Comparison of ENCODE assay signal across 8 cellular contexts in the genomic region with DNA sequence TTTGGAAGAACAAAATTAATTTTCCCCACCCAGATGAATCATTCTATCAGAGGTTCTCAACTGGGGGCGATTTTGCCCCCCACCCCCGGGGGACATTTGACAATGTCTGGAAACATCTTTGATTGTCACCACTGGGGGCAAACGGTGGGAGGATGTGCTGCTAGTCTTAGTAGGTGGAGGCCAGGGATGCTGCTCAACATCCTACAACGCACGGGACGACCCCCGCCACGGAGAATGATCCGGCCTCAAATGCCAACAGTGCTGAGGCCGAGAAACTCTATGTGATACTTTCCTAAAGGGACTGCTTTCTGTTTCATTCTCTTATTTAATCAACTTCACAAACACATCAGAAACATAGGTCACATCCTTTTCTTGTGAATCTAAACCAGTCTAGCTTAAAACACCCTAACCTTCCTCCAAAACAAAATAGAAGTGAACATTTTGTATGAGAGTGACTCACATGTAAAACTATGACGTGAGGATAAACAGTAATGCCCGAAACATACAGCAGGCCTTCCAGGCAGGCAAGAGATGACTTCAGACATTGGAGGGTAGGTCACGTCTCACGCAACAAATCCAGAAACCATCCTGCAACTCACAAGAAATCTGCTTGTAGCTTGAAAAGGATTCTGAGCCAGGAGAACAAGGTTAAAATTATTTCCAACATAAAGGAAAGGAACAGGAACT. TPM values are rescaled to one million over a fixed set of nuclear protein-coding genes. Genes with fewer than 3 reads are reported as not detected.
DNase-seq lines count a peak whose midpoint lies in the region; ATAC-seq, FAIRE-seq and TF ChIP-seq lines count a peak whose summit lies in the region.

No MANE protein-coding gene starts in this region.

- ATAC-seq in CD4-positive, CD25-positive, alpha-beta regulatory T cell (ENCODE audit: low read depth in 2 of 2), result peak; percentile 48 to 55
- ATAC-seq in GM12878 (peak; percentile 8), GM19035 (IDR thresholded peaks at IDR 0.05; ENCODE audit: unreplicated experiment) (no peak), HG02642 (IDR thresholded peaks at IDR 0.05; ENCODE audit: poor library complexity, unreplicated experiment) (no peak), GM19397 (IDR thresholded peaks at IDR 0.05; ENCODE audit: unreplicated experiment) (no peak), GM18867 (IDR thresholded peaks at IDR 0.05; ENCODE audit: unreplicated experiment) (no peak)

- peak overlapping the region; percentile 16 for H3K27ac ChIP-seq in CD4-positive, CD25-positive, alpha-beta regulatory T cell (ENCODE audit: insufficient read depth, low read length, poor library complexity, severe bottlenecking)
- H3K27ac ChIP-seq in SJSA1, result peak overlapping the region; percentile 96
- no peak overlapping the region for H3K27ac ChIP-seq in GM12878 (ENCODE audit: control insufficient read depth, insufficient read depth)
- H3K27ac ChIP-seq in smooth muscle cell (ENCODE audit: low read depth), result peak overlapping the region; percentile 99

- in situ Hi-C loops in GM12878 (cut with MboI), result no loop called here

- H3F3A ChIP-seq in smooth muscle cell (ENCODE audit: low read depth), result peaks cover 33% of the 10 kb centered on the region

- H3K36me3 Mint-ChIP-seq in CD4-positive, CD25-positive, alpha-beta regulatory T cell, result no peaks in the 10 kb centered on the region

- no peak for TF ChIP-seq RAD21 in GM12878 (IDR thresholded peaks at IDR 0.05; ENCODE audit: insufficient read depth, low read depth, low read length)

- peak overlapping the region; percentile 89 to 99 (median 95) for H3K27ac Mint-ChIP-seq in CD4-positive, CD25-positive, alpha-beta regulatory T cell

- H3K36me3 ChIP-seq in CD4-positive, CD25-positive, alpha-beta regulatory T cell (ENCODE audit: control insufficient read depth, insufficient read depth, low read length), result no peaks in the 10 kb centered on the region
- H3K36me3 ChIP-seq in SJSA1, result no peaks in the 10 kb centered on the region
- no peaks in the 10 kb centered on the region for H3K36me3 ChIP-seq in GM12878 (ENCODE audit: control insufficient read depth in 2 of 2, insufficient read depth in 2 of 2, low read length in 1 of 2)
- peaks cover 4% of the 10 kb centered on the region for H3K36me3 ChIP-seq in smooth muscle cell (ENCODE audit: low read depth)

- POLR2A ChIA-PET in GM12878 (lab: Charles Lee), result interaction anchor here (0.6 kb wide), 1 partner anchor 533 kb away, joined by 3 read pairs; no protein-coding TSS in a partner anchor

- no peak overlapping the region for H2AFZ ChIP-seq in GM12878 (ENCODE audit: control insufficient read depth, low read depth, low read length)
- no peak overlapping the region for H2AFZ ChIP-seq in smooth muscle cell (ENCODE audit: low read depth)

- H3K4me1 Mint-ChIP-seq in CD4-positive, CD25-positive, alpha-beta regulatory T cell, result peaks cover 10 to 35% (median 28%) of the 10 kb centered on the region in 4 donors

- no peaks in the 10 kb centered on the region for H3K79me2 ChIP-seq in GM12878 (ENCODE audit: control insufficient read depth, insufficient read depth, low read length)
- peaks cover 33% of the 10 kb centered on the region for H3K79me2 ChIP-seq in smooth muscle cell (ENCODE audit: low read depth)

- RAD21 ChIA-PET in GM12878 (lab: Charles Lee; ENCODE audit: unreplicated experiment), result no interaction called here

- H3K9me3 ChIP-seq in CD4-positive, CD25-positive, alpha-beta regulatory T cell (ENCODE audit: control insufficient read depth in 2 of 2, low read length in 2 of 2), result no peaks in the 10 kb centered on the region
- H3K9me3 ChIP-seq in SJSA1 (replicated peaks) (no peaks in the 10 kb centered on the region), GM12878 (replicated peaks; ENCODE audit: control insufficient read depth, insufficient read depth, low read length) (peaks cover 6% of the 10 kb centered on the region; the same call in 2 of the 3 replicates), smooth muscle cell (replicated peaks; ENCODE audit: low read depth) (no peaks in the 10 kb centered on the region)

- TF ChIP-seq EP300 in GM12878 (IDR thresholded peaks at IDR 0.05; ENCODE audit: borderline replicate concordance in 1 of 2, control insufficient read depth in 1 of 2, low read depth in 2 of 2, low read length in 2 of 2), result no peak

- TF ChIP-seq CTCF in GM12878 (IDR thresholded peaks at IDR 0.05 in 2 of 3, conservative IDR thresholded peaks at IDR 0.05 in 1 of 3; ENCODE audit: control insufficient read depth in 2 of 3, extremely low read depth in 1 of 3, insufficient read depth in 1 of 3, low read depth in 3 of 3, low read length in 3 of 3) (no peak; a peak in 1 of 6 replicates), smooth muscle cell (IDR thresholded peaks at IDR 0.05; ENCODE audit: borderline replicate concordance, insufficient read depth, poor library complexity, severe bottlenecking) (no peak)

- 0 out of 2 replicates have a peak overlapping the region, but pooled peaks have one; percentile 29 for H3K4me2 ChIP-seq in GM12878 (ENCODE audit: control insufficient read depth, insufficient read depth)
- peak overlapping the region; percentile 66 for H3K4me2 ChIP-seq in smooth muscle cell

- H4K20me1 ChIP-seq in GM12878 (ENCODE audit: control insufficient read depth, insufficient read depth), result no peaks in the 10 kb centered on the region
- no peaks in the 10 kb centered on the region for H4K20me1 ChIP-seq in smooth muscle cell (ENCODE audit: low read depth)

- peak overlapping the region; percentile 83 to 94 (median 90) for H3K4me3 Mint-ChIP-seq in CD4-positive, CD25-positive, alpha-beta regulatory T cell

- no peak overlapping the region for H3K9ac ChIP-seq in GM12878 (ENCODE audit: control insufficient read depth, insufficient read depth, low read length)
- peak overlapping the region; percentile 95 for H3K9ac ChIP-seq in smooth muscle cell (ENCODE audit: low read depth)

- H3K4me3 ChIP-seq in CD4-positive, CD25-positive, alpha-beta regulatory T cell (ENCODE audit: low read depth, low read length), result peak overlapping the region; percentile 86
- H3K4me3 ChIP-seq in SJSA1 (peak overlapping the region; percentile 15), GM12878 (no peak overlapping the region), smooth muscle cell (no peak overlapping the region)

- FAIRE-seq in GM12878 (lab: Jason Lieb, UNC), result no peak

- CTCF ChIA-PET in GM12878 (lab: Yijun Ruan, JAX), result interaction anchor here (0.7 to 1.1 kb wide), 3 partner anchors 16 to 432 kb away, joined by 3 to 5 read pairs (median 4); no protein-coding TSS in a partner anchor

- intact Hi-C loops in GM12878 (cut with micrococcal nuclease; ENCODE audit: unreplicated experiment), result no loop called here

- SMC1A ChIA-PET in GM12878 (lab: Charles Lee; ENCODE audit: uncharacterized antibody, unreplicated experiment), result interaction anchor here (1.0 to 1.7 kb wide), 4 partner anchors 9 to 39 kb away, joined by 3 to 7 read pairs (median 4); no protein-coding TSS in a partner anchor

- H3K27me3 ChIP-seq in CD4-positive, CD25-positive, alpha-beta regulatory T cell (ENCODE audit: control insufficient read depth, insufficient read depth, low read length), result peaks cover 7% of the 10 kb centered on the region
- H3K27me3 ChIP-seq in SJSA1 (replicated peaks) (no peaks in the 10 kb centered on the region), GM12878 (replicated peaks in 1 of 2; ENCODE audit: control insufficient read depth in 2 of 2, insufficient read depth in 2 of 2, low read length in 1 of 2) (no peaks in the 10 kb centered on the region), smooth muscle cell (ENCODE audit: low read depth) (no peaks in the 10 kb centered on the region)

- peak in 2 of 3 donors; percentile 36 to 71 for DNase-seq in CD4-positive, CD25-positive, alpha-beta regulatory T cell
- DNase-seq in SJSA1 (ENCODE audit: low read depth in 1 of 2, low spot score in 2 of 2) (peak; percentile 87 to 96), GM12878 (ENCODE audit: low read depth, low spot score) (no peak), smooth muscle cell (lab: John Stamatoyannopoulos, UW; ENCODE audit: unreplicated experiment) (no peak)

- peaks cover 17% of the 10 kb centered on the region for H3K4me1 ChIP-seq in CD4-positive, CD25-positive, alpha-beta regulatory T cell (ENCODE audit: control insufficient read depth, insufficient read depth, low read length, poor library complexity, severe bottlenecking)
- H3K4me1 ChIP-seq in SJSA1 (replicated peaks) (peaks cover 62% of the 10 kb centered on the region), GM12878 (ENCODE audit: control insufficient read depth, insufficient read depth, low read length) (peaks cover 14% of the 10 kb centered on the region), smooth muscle cell (ENCODE audit: low read depth) (peaks cover 23% of the 10 kb centered on the region)

- WGBS in GM12878 (ENCODE audit: insufficient coverage, insufficient replicate concordance, low lambda C conversion rate, missing lambda C conversion rate), result 60% methylated on average over 14 of the region's 14 CpGs
- 40% methylated on average over 14 of the region's 14 CpGs for WGBS in smooth muscle cell (ENCODE audit: low lambda C conversion rate)

- H3K27me3 Mint-ChIP-seq in CD4-positive, CD25-positive, alpha-beta regulatory T cell, result peaks cover 52% of the 10 kb centered on the region

- TF ChIP-seq POLR2A in GM12878 (IDR thresholded peaks at IDR 0.05; ENCODE audit: low read depth, low read length), result no peak

- peaks cover 0 to 2% (median 0%) of the 10 kb centered on the region in 7 donors for H3K9me3 Mint-ChIP-seq in CD4-positive, CD25-positive, alpha-beta regulatory T cell

- no TSS peak for BruUV-seq in GM12878 (replicated peaks; lab: Mats Ljungman, UMichigan)

RNA-seq across cellular contexts. Expression of a gene that starts 37.2 kb away (rescaled TPM):
- 12.3 TPM for total RNA-seq in CD4-positive, CD25-positive, alpha-beta regulatory T cell
- polyA plus RNA-seq in CD4-positive, CD25-positive, alpha-beta regulatory T cell, result 1 to 10 TPM; 2.6 to 5.8 (median 4.4) TPM
- total RNA-seq in SJSA1 (2014; rRNA removed; shearing (Covaris generic)), result 44.4 and 48.2 TPM in 2 replicates
- total RNA-seq in GM12878 (2013; cell fraction: nucleolus; rRNA removed), result 2.2 and 2.7 TPM in 2 replicates
- 3.1 and 3.4 TPM in 2 replicates for total RNA-seq in GM12878 (2014; rRNA removed)
- 3.4 TPM in 2 replicates for total RNA-seq in GM12878 (2014; rRNA removed; fragmentation: Illumina TruSeq; extraction: Trizol)
- total RNA-seq in GM12878 (2021), result 8.6 and 10.1 TPM in 2 replicates
- polyA plus RNA-seq in GM12878 (2011; ENCODE audit: low read depth), result 1.5 TPM
- 2.7 and 4.7 TPM in 2 replicates for polyA plus RNA-seq in GM12878 (2011; rRNA removed)
- polyA plus RNA-seq in GM12878 (2011; cell fraction: cytosol; rRNA removed), result 3.7 TPM in 2 replicates
- 8.2 and 8.8 TPM in 2 replicates for polyA plus RNA-seq in GM12878 (2011; cell fraction: nucleus; rRNA removed)
- polyA plus RNA-seq in GM12878 (2012), result 2.3 and 3.3 TPM in 2 replicates
- polyA plus RNA-seq in GM12878 (2014; fragmentation: Illumina TruSeq; extraction: Trizol), result 6.5 and 7.8 TPM in 2 replicates
- polyA plus RNA-seq in GM12878 (2014; fragmentation: Nextera tagmentation; extraction: Ambion mirVana), result 1 to 10 TPM in 1 of 2 experiments, under 1 TPM in 1; 0.52 to 1.2 TPM
- polyA plus RNA-seq in GM12878 (2014; rRNA removed), result 5.4 and 6.4 TPM in 2 replicates
- 1 to 10 TPM; 3.8 to 3.9 TPM for polyA plus RNA-seq in GM12878 (2016; fragmentation: Nextera tagmentation; extraction: Ambion mirVana)
- polyA minus RNA-seq in GM12878 (2011; rRNA and poly(A)+ RNA removed), result 3.9 and 4.6 TPM in 2 replicates
- polyA minus RNA-seq in GM12878 (2011; cell fraction: cytosol; rRNA and poly(A)+ RNA removed), result 3.6 TPM in 2 replicates
- 3.4 and 6.3 TPM in 2 replicates for polyA minus RNA-seq in GM12878 (2011; cell fraction: nucleus; rRNA and poly(A)+ RNA removed)
- 77.0 and 77.7 TPM in 2 replicates for total RNA-seq in smooth muscle cell
- polyA plus RNA-seq in smooth muscle cell, result 63.8 and 65.9 TPM in 2 replicates

Comparison
In these comparisons a context has a peak if more than half of its experiments do, and no peak if none do; other contexts are left out.
1. ATAC-seq: peak in CD4-positive, CD25-positive, alpha-beta regulatory T cell (2 of 2) and GM12878 (single experiment); none in GM19035 (single experiment), HG02642 (single experiment), GM19397 (single experiment) and GM18867 (single experiment).
2. DNase-seq: peak in CD4-positive, CD25-positive, alpha-beta regulatory T cell (2 of 3) and SJSA1 (2 of 2); none in GM12878 (single experiment) and smooth muscle cell (single experiment).
3. H3K4me3 ChIP-seq: peak in CD4-positive, CD25-positive, alpha-beta regulatory T cell (single experiment) and SJSA1 (single experiment); none in GM12878 (single experiment) and smooth muscle cell (single experiment).